23 cellular contexts compared by ENCODE assay signal in genomic region chr3:65538101-65538500, GRCh38.
"Had no signal": no experiment of that assay in that cellular context is flagged by ENCODE, and none has a peak within 500 bp of the region (broad histone marks: within the 10 kb centered on the region; RNA-seq: fewer than 3 reads in every experiment).

No MANE protein-coding gene starts in this region.

- H3K4me1 ChIP-seq: esophagus squamous epithelium, pancreas, right lobe of liver, suprapubic skin, vagina had no signal

- H3K27me3 ChIP-seq: esophagus squamous epithelium, gastrocnemius medialis, neutrophil, pancreas, right lobe of liver, suprapubic skin, vagina had no signal

- H3K4me3 ChIP-seq: esophagus squamous epithelium, gastrocnemius medialis, lung, mucosa of descending colon, pancreas, right lobe of liver, suprapubic skin, vagina had no signal

- DNase-seq: cortex of kidney; effector memory CD8-positive, alpha-beta T cell; erythroblast; esophagus squamous epithelium; foreskin fibroblast; gastrocnemius medialis; head of caudate nucleus; left ventricle myocardium superior; mucosa of descending colon; naive B cell; pancreas; right lobe of liver; small intestine; stimulated activated CD4-positive, alpha-beta T cell treated with anti-CD3 and anti-CD28 coated beads, Interleukin-15, amount 100 ng/mL, for 24 hours; stimulated activated CD4-positive, alpha-beta T cell treated with anti-CD3 and anti-CD28 coated beads, Interleukin-4, amount 100 ng/mL, for 1 hour; stimulated activated CD8-positive, alpha-beta memory T cell treated with anti-CD3 and anti-CD28 coated beads, Interleukin-4, amount 100 ng/mL, for 48 hours; stimulated activated naive CD4-positive, alpha-beta T cell; stimulated activated naive CD8-positive, alpha-beta T cell treated with anti-CD3 and anti-CD28 coated beads, Interleukin-15, amount 100 ng/mL, for 72 hours had no signal

- H3K36me3 ChIP-seq: esophagus squamous epithelium, gastrocnemius medialis, neutrophil, pancreas, right lobe of liver, suprapubic skin, vagina had no signal

- ATAC-seq: effector memory CD8-positive, alpha-beta T cell; gastrocnemius medialis; left ventricle myocardium superior; mucosa of descending colon; natural killer cell treated with Interleukin-12 subunit alpha and Interleukin-12 subunit beta and Interleukin-15 and Interleukin-18, amount 100 ng/mL, for 72 hours; pancreas; right lobe of liver; stimulated activated naive CD8-positive, alpha-beta T cell treated with anti-CD3 and anti-CD28 coated beads, Interleukin-15, amount 100 ng/mL, for 72 hours had no signal

- H3K9me3 ChIP-seq: esophagus squamous epithelium, gastrocnemius medialis, mucosa of descending colon, neutrophil, pancreas, right lobe of liver, suprapubic skin, vagina had no signal

- H3K27ac ChIP-seq: esophagus squamous epithelium, gastrocnemius medialis, neutrophil, pancreas, right lobe of liver, suprapubic skin, vagina had no signal
